19 cellular contexts compared by ENCODE assay signal in genomic region chr20:38277691-38278090, GRCh38. TPM values are rescaled to one million over a fixed set of nuclear protein-coding genes. Genes with fewer than 3 reads are reported as not detected.
"Had no signal": no experiment of that assay in that cellular context is flagged by ENCODE, and none has a peak within 500 bp of the region (broad histone marks: within the 10 kb centered on the region; RNA-seq: fewer than 3 reads in every experiment).

No MANE protein-coding gene starts in this region.

- H3K27ac Mint-ChIP-seq: activated B cell treated with CpG ODN at 0.5 μM for 24 hours; activated CD4-positive, alpha-beta T cell treated with anti-CD3 and anti-CD28 coated beads, Interleukin-2, amount 10 ng/mL, durations not matched to agents 7 days and 5 days; activated T-helper 17 cell treated with anti-CD3 and anti-CD28 coated beads, Interleukin-2, amount 50 U/mL, for 72 hours; immature natural killer cell; stimulated activated effector memory CD8-positive, alpha-beta T cell treated with anti-CD3 and anti-CD28 coated beads, Interleukin-12 subunit alpha, Interleukin-12 subunit beta, amount 100 ng/mL, for 72 hours had no signal

- H3K4me1 Mint-ChIP-seq: activated B cell treated with CpG ODN at 0.5 μM for 24 hours; activated CD4-positive, alpha-beta T cell treated with anti-CD3 and anti-CD28 coated beads, Interleukin-2, amount 10 ng/mL, durations not matched to agents 7 days and 5 days; activated T-helper 17 cell treated with anti-CD3 and anti-CD28 coated beads, Interleukin-2, amount 50 U/mL, for 72 hours; immature natural killer cell; stimulated activated effector memory CD8-positive, alpha-beta T cell treated with anti-CD3 and anti-CD28 coated beads, Interleukin-12 subunit alpha, Interleukin-12 subunit beta, amount 100 ng/mL, for 72 hours had no signal

- H3K36me3 Mint-ChIP-seq: immature natural killer cell; naive thymus-derived CD4-positive, alpha-beta T cell; stimulated activated effector memory CD8-positive, alpha-beta T cell treated with anti-CD3 and anti-CD28 coated beads, Interleukin-12 subunit alpha, Interleukin-12 subunit beta, amount 100 ng/mL, for 72 hours had no signal

- H3K27me3 ChIP-seq: adrenal gland, esophagus muscularis mucosa, tibial nerve, vagina had no signal

- H3K36me3 ChIP-seq: adrenal gland, esophagus muscularis mucosa, tibial nerve, vagina had no signal

- H3K9me3 Mint-ChIP-seq: activated B cell treated with CpG ODN at 0.5 μM for 24 hours; activated CD4-positive, alpha-beta T cell treated with anti-CD3 and anti-CD28 coated beads, Interleukin-2, amount 10 ng/mL, durations not matched to agents 7 days and 5 days; activated T-helper 17 cell treated with anti-CD3 and anti-CD28 coated beads, Interleukin-2, amount 50 U/mL, for 72 hours; stimulated activated effector memory CD8-positive, alpha-beta T cell treated with anti-CD3 and anti-CD28 coated beads, Interleukin-12 subunit alpha, Interleukin-12 subunit beta, amount 100 ng/mL, for 72 hours had no signal

- H3K4me1 ChIP-seq: adrenal gland had no signal

- H3K27ac ChIP-seq: adrenal gland, esophagus muscularis mucosa, vagina had no signal

- H3K4me3 ChIP-seq: adrenal gland, esophagus muscularis mucosa, lung, tibial nerve, vagina had no signal

- H3K9me3 ChIP-seq: adrenal gland, esophagus muscularis mucosa, tibial nerve, vagina had no signal

- ATAC-seq: activated T-helper 17 cell treated with anti-CD3 and anti-CD28 coated beads, Interleukin-2, amount 50 U/mL, for 72 hours; naive thymus-derived CD4-positive, alpha-beta T cell; stimulated activated effector memory CD8-positive, alpha-beta T cell treated with anti-CD3 and anti-CD28 coated beads, Interleukin-12 subunit alpha, Interleukin-12 subunit beta, amount 100 ng/mL, for 72 hours had no signal

- DNase-seq: activated B cell treated with CpG ODN at 0.5 μM for 24 hours; activated CD4-positive, alpha-beta T cell treated with anti-CD3 and anti-CD28 coated beads, Interleukin-2, amount 10 ng/mL, durations not matched to agents 7 days and 5 days; activated CD8-positive, alpha-beta memory T cell treated with anti-CD3 and anti-CD28 coated beads for 24 hours; activated naive CD4-positive, alpha-beta T cell treated with anti-CD3 and anti-CD28 coated beads, Interleukin-2, amount 50 U/mL, for 16 hours; glutamatergic neuron; immature natural killer cell; left cardiac atrium; naive thymus-derived CD4-positive, alpha-beta T cell; small intestine had no signal

- FAIRE-seq: endometrium, small intestine had no signal

- H3K4me3 Mint-ChIP-seq: activated B cell treated with CpG ODN at 0.5 μM for 24 hours; activated CD4-positive, alpha-beta T cell treated with anti-CD3 and anti-CD28 coated beads, Interleukin-2, amount 10 ng/mL, durations not matched to agents 7 days and 5 days; activated T-helper 17 cell treated with anti-CD3 and anti-CD28 coated beads, Interleukin-2, amount 50 U/mL, for 72 hours; immature natural killer cell; naive thymus-derived CD4-positive, alpha-beta T cell; stimulated activated effector memory CD8-positive, alpha-beta T cell treated with anti-CD3 and anti-CD28 coated beads, Interleukin-12 subunit alpha, Interleukin-12 subunit beta, amount 100 ng/mL, for 72 hours had no signal

RNA-seq across cellular contexts. Expression of gene KIAA1755, which starts 17.2 kb away (rescaled TPM):
- total RNA-seq: activated B cell treated with CpG ODN at 0.5 μM for 24 hours; activated CD4-positive, alpha-beta T cell treated with anti-CD3 and anti-CD28 coated beads, Interleukin-2, amount 10 ng/mL, durations not matched to agents 7 days and 5 days; activated T-helper 17 cell treated with anti-CD3 and anti-CD28 coated beads, Interleukin-2, amount 50 U/mL, for 72 hours; naive thymus-derived CD4-positive, alpha-beta T cell; T-helper 1 cell treated with Interleukin-12 subunit alpha and Interleukin-12 subunit beta and Interleukin-4 antibody, amounts not matched to agents 30 ng/mL and 1 ng/mL, for 36 hours had no signal
- polyA plus RNA-seq: immature natural killer cell; naive thymus-derived CD4-positive, alpha-beta T cell had no signal

RNA-seq across cellular contexts. Expression of gene BPI, which starts 26.3 kb away (rescaled TPM):
- total RNA-seq: activated B cell treated with CpG ODN at 0.5 μM for 24 hours; activated CD4-positive, alpha-beta T cell treated with anti-CD3 and anti-CD28 coated beads, Interleukin-2, amount 10 ng/mL, durations not matched to agents 7 days and 5 days; activated T-helper 17 cell treated with anti-CD3 and anti-CD28 coated beads, Interleukin-2, amount 50 U/mL, for 72 hours; fibroblast of villous mesenchyme; left cardiac atrium; T-helper 1 cell treated with Interleukin-12 subunit alpha and Interleukin-12 subunit beta and Interleukin-4 antibody, amounts not matched to agents 30 ng/mL and 1 ng/mL, for 36 hours; vagina had no signal
- polyA plus RNA-seq: immature natural killer cell; naive thymus-derived CD4-positive, alpha-beta T cell; small intestine had no signal
